In genomic region chr1:65948609-65949229, GRCh38 we compare ENCODE assay signal across 9 cellular contexts.
A peak's percentile ranks its signal among the peaks of the same experiment; 100 is the strongest.
DNase-seq lines count a peak whose midpoint lies in the region; ATAC-seq, FAIRE-seq and TF ChIP-seq lines count a peak whose summit lies in the region.
"Had no signal": no experiment of that assay in that cellular context is flagged by ENCODE, and none has a peak within 500 bp of the region (broad histone marks: within the 10 kb centered on the region; RNA-seq: fewer than 3 reads in every experiment).

No MANE protein-coding gene starts in this region.

- peaks cover 4% of the 10 kb centered on the region for H3K4me1 Mint-ChIP-seq in endothelial cell (ENCODE audit: unreplicated experiment)
- H3K4me1 Mint-ChIP-seq in activated CD4-positive, alpha-beta T cell treated with anti-CD3 and anti-CD28 coated beads for 36 hours, result peaks cover 12% of the 10 kb centered on the region

- CTCF ChIA-PET in activated CD4-positive, alpha-beta T cell treated with anti-CD3 and anti-CD28 coated beads for 36 hours (lab: Charles Lee), result no interaction called here

- no peaks in the 10 kb centered on the region for H3K9me3 Mint-ChIP-seq in endothelial cell (ENCODE audit: unreplicated experiment)
- no peaks in the 10 kb centered on the region for H3K9me3 Mint-ChIP-seq in activated CD4-positive, alpha-beta T cell treated with anti-CD3 and anti-CD28 coated beads for 36 hours (ENCODE audit: low read depth)

- H3K27ac Mint-ChIP-seq in endothelial cell (ENCODE audit: unreplicated experiment), result no peak overlapping the region
- no peak overlapping the region for H3K27ac Mint-ChIP-seq in activated CD4-positive, alpha-beta T cell treated with anti-CD3 and anti-CD28 coated beads for 36 hours

- H3K36me3 Mint-ChIP-seq in endothelial cell (ENCODE audit: low read depth, unreplicated experiment), result no peaks in the 10 kb centered on the region
- H3K36me3 Mint-ChIP-seq in activated CD4-positive, alpha-beta T cell treated with anti-CD3 and anti-CD28 coated beads for 36 hours (ENCODE audit: low read depth), result no peaks in the 10 kb centered on the region

- POLR2A ChIA-PET in activated CD4-positive, alpha-beta T cell treated with anti-CD3 and anti-CD28 coated beads for 36 hours (lab: Charles Lee), result no interaction called here

- TF ChIP-seq CTCF in endothelial cell (IDR thresholded peaks at IDR 0.05; ENCODE audit: unreplicated experiment) (no peak), gastrocnemius medialis (IDR thresholded peaks at IDR 0.05 in 4 of 5, conservative IDR thresholded peaks at IDR 0.05 in 1 of 5) (no peak)

- DNase-seq in GM19239 (ENCODE audit: insufficient read length, low spot score) (no peak), NCI-H460 (ENCODE audit: extremely low read depth, low read depth) (peak; percentile 36), endothelial cell (ENCODE audit: low spot score) (peak; percentile 4), gastrocnemius medialis (no peak), NOMO-1 treated with DMSO at 0.1 percent for 48 hours (lab: John Stamatoyannopoulos, UW; ENCODE audit: unreplicated experiment) (no peak)
- DNase-seq in activated CD4-positive, alpha-beta T cell treated with anti-CD3 and anti-CD28 coated beads for 36 hours, result no peak
- DNase-seq: KBM-7 had no signal

- no peak overlapping the region for H3K4me3 Mint-ChIP-seq in endothelial cell (ENCODE audit: unreplicated experiment)
- no peak overlapping the region for H3K4me3 Mint-ChIP-seq in activated CD4-positive, alpha-beta T cell treated with anti-CD3 and anti-CD28 coated beads for 36 hours

- ATAC-seq in gastrocnemius medialis (peak; percentile 46 to 54), HG02973 (IDR thresholded peaks at IDR 0.05; ENCODE audit: unreplicated experiment) (no peak)
- ATAC-seq in activated CD4-positive, alpha-beta T cell treated with anti-CD3 and anti-CD28 coated beads for 36 hours, result no peak

- H3K4me3 ChIP-seq in gastrocnemius medialis, result no peak overlapping the region

- peak overlapping the region in 2 of 4 donors; percentile 26 to 33 for H3K27ac ChIP-seq in gastrocnemius medialis
- H3K27ac ChIP-seq: epithelial cell of prostate had no signal

- H3K36me3 ChIP-seq in gastrocnemius medialis, result no peaks in the 10 kb centered on the region

- intact Hi-C loops in gastrocnemius medialis (cut with DNase I; ENCODE audit: low total_unique reads), result no loop called here
- intact Hi-C loops in activated CD4-positive, alpha-beta T cell treated with anti-CD3 and anti-CD28 coated beads for 36 hours (cut with DNase I, micrococcal nuclease), result no loop called here

- no peaks in the 10 kb centered on the region for H3K4me1 ChIP-seq in gastrocnemius medialis

- no peaks in the 10 kb centered on the region for H3K9me3 ChIP-seq in gastrocnemius medialis

- no peaks in the 10 kb centered on the region for H3K27me3 ChIP-seq in gastrocnemius medialis

- TF ChIP-seq POLR2A in gastrocnemius medialis (IDR thresholded peaks at IDR 0.05), result no peak

- in situ Hi-C loops in gastrocnemius medialis (cut with MboI; ENCODE audit: low sequenced_read_pairs in 4 of 4), result loop anchor here in 1 of 4 donors (10.0 kb wide), 1 partner anchor 506 kb away; no protein-coding TSS in a partner anchor

- FAIRE-seq in GM19239 (lab: Jason Lieb, UNC), result peak; percentile 23

- peaks cover 2% of the 10 kb centered on the region for H3K27me3 Mint-ChIP-seq in endothelial cell (ENCODE audit: unreplicated experiment)
- peaks cover 12% of the 10 kb centered on the region for H3K27me3 Mint-ChIP-seq in activated CD4-positive, alpha-beta T cell treated with anti-CD3 and anti-CD28 coated beads for 36 hours

Comparison
In these comparisons a context has a peak if more than half of its experiments do, and no peak if none do; other contexts are left out.
1. DNase-seq: peak in NCI-H460 (single experiment) and endothelial cell (single experiment); none in GM19239 (single experiment), gastrocnemius medialis (0 of 2), NOMO-1 treated with DMSO at 0.1 percent for 48 hours (single experiment) and activated CD4-positive, alpha-beta T cell treated with anti-CD3 and anti-CD28 coated beads for 36 hours (single experiment).
2. ATAC-seq: peak in gastrocnemius medialis (2 of 2); none in HG02973 (single experiment) and activated CD4-positive, alpha-beta T cell treated with anti-CD3 and anti-CD28 coated beads for 36 hours (single experiment).